8 cellular contexts compared by ENCODE assay signal in the genomic region with DNA sequence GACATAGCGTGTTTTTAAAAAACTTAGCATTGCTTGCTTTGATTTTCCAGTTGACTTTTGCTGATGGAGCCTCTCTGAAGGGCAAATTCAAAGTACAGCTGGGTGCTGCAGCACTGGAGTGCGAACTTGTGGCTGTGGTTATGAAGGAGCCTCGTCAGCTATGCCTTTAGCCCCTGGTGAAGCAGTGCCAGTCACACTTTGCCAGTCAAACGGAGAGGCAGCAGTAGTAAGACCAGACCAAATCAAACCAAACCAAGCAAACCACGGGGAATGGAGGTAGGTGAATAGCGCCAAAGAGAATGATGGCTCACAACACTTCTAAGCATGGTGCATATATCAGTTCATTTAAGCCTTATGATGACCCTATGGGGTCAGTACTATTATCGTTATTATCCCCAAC. TPM values are rescaled to one million over a fixed set of nuclear protein-coding genes. Genes with fewer than 3 reads are reported as not detected.
DNase-seq lines count a peak whose midpoint lies in the region; ATAC-seq and TF ChIP-seq lines count a peak whose summit lies in the region.

No MANE protein-coding gene starts in this region.

- H3K4me3 ChIP-seq in fibroblast of the aortic adventitia (ENCODE audit: low read depth, low read length) = peak overlapping the region; percentile 42

- peak; percentile 67 for DNase-seq in activated CD8-positive, alpha-beta memory T cell treated with anti-CD3 and anti-CD28 coated beads for 24 hours
- DNase-seq in activated CD8-positive, alpha-beta memory T cell treated with anti-CD3 and anti-CD28 coated beads, Interleukin-2, amount 50 U/mL, for 48 hours = no peak
- DNase-seq in NAMALWA (ENCODE audit: low spot score) = peak; percentile 82
- no peak for DNase-seq in fibroblast of the aortic adventitia (ENCODE audit: low read depth)
- peak; percentile 63 for DNase-seq in stimulated activated naive CD8-positive, alpha-beta T cell treated with anti-CD3 and anti-CD28 coated beads, Interleukin-15, Interleukin-2, amounts not matched to agents 100 U/mL and 50 U/mL, for 24 hours
- no peak for DNase-seq in NCI-H1092 treated with DMSO at 0.1 percent for 48 hours (lab: John Stamatoyannopoulos, UW)
- no peak for DNase-seq in RKO (ENCODE audit: low spot score)
- no peak for DNase-seq in DMS114 treated with DMSO at 0.1 percent for 48 hours (lab: John Stamatoyannopoulos, UW; ENCODE audit: unreplicated experiment)

- ATAC-seq in stimulated activated naive CD8-positive, alpha-beta T cell treated with anti-CD3 and anti-CD28 coated beads, Interleukin-15, Interleukin-2, amounts not matched to agents 100 U/mL and 50 U/mL, for 24 hours = peak; percentile 55

- TF ChIP-seq CTCF in fibroblast of the aortic adventitia (IDR thresholded peaks at IDR 0.05; ENCODE audit: insufficient read depth, low read length) = no peak

RNA-seq across cellular contexts. Expression of gene SLC38A2, which starts 15.1 kb away (rescaled TPM):
- 1,199 and 1,239 TPM in 2 replicates for total RNA-seq in fibroblast of the aortic adventitia (ENCODE audit: low replicate concordance)

Comparison
In these comparisons a context has a peak if more than half of its experiments do, and no peak if none do; other contexts are left out.
1. DNase-seq: peak in activated CD8-positive, alpha-beta memory T cell treated with anti-CD3 and anti-CD28 coated beads for 24 hours (single experiment), NAMALWA (single experiment) and stimulated activated naive CD8-positive, alpha-beta T cell treated with anti-CD3 and anti-CD28 coated beads, Interleukin-15, Interleukin-2, amounts not matched to agents 100 U/mL and 50 U/mL, for 24 hours (single experiment); none in activated CD8-positive, alpha-beta memory T cell treated with anti-CD3 and anti-CD28 coated beads, Interleukin-2, amount 50 U/mL, for 48 hours (single experiment), fibroblast of the aortic adventitia (single experiment), NCI-H1092 treated with DMSO at 0.1 percent for 48 hours (single experiment), RKO (single experiment) and DMS114 treated with DMSO at 0.1 percent for 48 hours (single experiment).